In the genomic region with DNA sequence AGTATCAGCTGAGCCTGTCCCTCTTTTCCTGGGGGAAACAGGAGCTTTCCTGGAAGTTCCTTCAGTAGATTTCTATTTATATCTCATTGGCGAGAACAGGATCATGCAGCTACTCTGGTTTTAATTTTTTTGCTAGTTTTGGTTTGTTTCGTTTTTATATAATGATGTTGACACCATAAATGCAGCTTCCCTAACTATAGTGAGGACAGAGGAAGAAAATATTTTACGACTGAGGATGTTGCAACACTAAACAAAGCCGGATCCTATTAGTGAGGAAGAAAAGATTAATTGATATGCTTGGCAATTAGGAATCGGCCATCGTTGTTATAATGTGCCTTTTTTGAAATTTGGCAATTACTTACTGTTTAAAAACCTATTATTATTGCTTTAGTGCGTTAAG, we compare ENCODE assay signal across 19 cellular contexts. TPM values are rescaled to one million over a fixed set of nuclear protein-coding genes. Genes with fewer than 3 reads are reported as not detected.
"Had no signal": no experiment of that assay in that cellular context is flagged by ENCODE, and none has a peak within 500 bp of the region (broad histone marks: within the 10 kb centered on the region; RNA-seq: fewer than 3 reads in every experiment).

No MANE protein-coding gene starts in this region.

- DNase-seq: activated CD4-positive, alpha-beta T cell treated with anti-CD3 and anti-CD28 coated beads for 1 hour; activated CD4-positive, alpha-beta T cell treated with anti-CD3 and anti-CD28 coated beads, Interleukin-2, amount 50 U/mL, for 1 hour; activated T-cell treated with anti-CD3 and anti-CD28 coated beads, Interleukin-2, amount 50 U/mL, for 24 hours; aorta; brain microvascular endothelial cell; caudate nucleus; effector memory CD4-positive, alpha-beta T cell; heart right ventricle; left colon; naive thymus-derived CD4-positive, alpha-beta T cell; stimulated activated CD4-positive, alpha-beta T cell treated with anti-CD3 and anti-CD28 coated beads, Interleukin-4, amount 100 ng/mL, for 24 hours; stimulated activated naive CD4-positive, alpha-beta T cell treated with Interleukin-2 at 50 U/mL for 16 hours; WERI-Rb-1 had no signal

- FAIRE-seq: endothelial cell of umbilical vein, keratinocyte, TTC549 had no signal

- H3K4me3 ChIP-seq: heart right ventricle had no signal

- H3K27ac ChIP-seq: brain microvascular endothelial cell, WERI-Rb-1 had no signal

- H3K27me3 ChIP-seq: brain microvascular endothelial cell, heart right ventricle had no signal

- ATAC-seq: activated naive CD4-positive, alpha-beta T cell treated with anti-CD3 and anti-CD28 coated beads, Interleukin-2, amount 50 U/mL, for 72 hours; activated T-helper 17 cell treated with anti-CD3 and anti-CD28 coated beads, Interleukin-2, amount 50 U/mL, for 72 hours; esophagus mucosa; left colon; naive thymus-derived CD4-positive, alpha-beta T cell had no signal

RNA-seq across cellular contexts. Expression of gene NHLRC1, which starts 49.4 kb away (rescaled TPM):
- total RNA-seq: activated naive CD4-positive, alpha-beta T cell treated with anti-CD3 and anti-CD28 coated beads, Interleukin-2, amount 50 U/mL, for 72 hours; activated T-helper 17 cell treated with anti-CD3 and anti-CD28 coated beads, Interleukin-2, amount 50 U/mL, for 72 hours had no signal
